23 cellular contexts compared by ENCODE assay signal in the genomic region with DNA sequence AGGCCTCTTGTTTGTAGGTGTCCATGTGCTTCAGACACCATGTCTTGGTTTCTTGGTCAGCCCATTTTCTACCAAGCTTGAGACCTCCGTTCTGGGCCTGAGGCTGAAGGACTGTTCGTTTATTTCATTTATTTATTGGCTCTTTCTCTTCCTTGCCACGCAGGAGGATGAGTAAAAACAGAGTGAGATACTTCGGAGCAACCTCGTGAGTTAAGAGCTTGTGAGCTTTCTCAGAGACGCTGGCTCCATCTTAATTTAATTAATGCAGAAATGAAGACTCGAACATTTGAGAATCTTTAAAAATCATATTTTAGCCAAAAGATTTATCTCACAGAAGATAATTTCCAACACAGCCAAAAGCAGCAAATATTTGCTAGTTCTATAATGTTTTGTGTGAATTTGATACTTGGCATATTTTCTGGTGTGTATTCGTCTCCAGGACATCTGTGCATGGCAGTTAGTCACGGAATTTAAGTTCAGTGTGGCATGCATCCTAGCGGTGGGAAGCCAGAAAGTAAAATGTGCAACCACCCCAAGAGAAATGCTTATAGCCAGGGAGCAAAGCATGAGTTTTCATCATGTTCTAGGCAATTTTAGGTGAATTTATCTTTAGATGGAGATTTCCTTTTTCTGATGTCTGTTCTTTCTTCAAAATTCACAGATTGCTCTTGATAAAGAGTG.
DNase-seq lines count a peak whose midpoint lies in the region; ATAC-seq and TF ChIP-seq lines count a peak whose summit lies in the region.
"Had no signal": no experiment of that assay in that cellular context is flagged by ENCODE, and none has a peak within 500 bp of the region (broad histone marks: within the 10 kb centered on the region; RNA-seq: fewer than 3 reads in every experiment).

No MANE protein-coding gene starts in this region.

- H3F3A ChIP-seq in GM23248 (ENCODE audit: insufficient read depth) = peaks cover 8% of the 10 kb centered on the region; the same call in 1 of the 2 replicates

- H3K79me2 ChIP-seq in GM23248 (ENCODE audit: insufficient read depth) = no peaks in the 10 kb centered on the region

- H3K36me3 ChIP-seq in GM23248 (ENCODE audit: low read depth) = no peaks in the 10 kb centered on the region
- no peaks in the 10 kb centered on the region for H3K36me3 ChIP-seq in adrenal gland (replicated peaks in 1 of 2)
- H3K36me3 ChIP-seq: colonic mucosa, esophagus muscularis mucosa, prostate gland had no signal

- intact Hi-C loops in adrenal gland (cut with DNase I) = no loop called here

- in situ Hi-C loops in GM23248 (cut with MboI) = no loop called here

- H3K27me3 ChIP-seq in AG04450 (ENCODE audit: control insufficient read depth, insufficient read depth, low read length) (no peaks in the 10 kb centered on the region), GM23248 (replicated peaks; ENCODE audit: insufficient read depth) (no peaks in the 10 kb centered on the region), adrenal gland (no peaks in the 10 kb centered on the region)
- H3K27me3 ChIP-seq: colonic mucosa, esophagus muscularis mucosa had no signal

- WGBS in GM23248 (ENCODE audit: low coverage in 1 of 2, low lambda C conversion rate in 2 of 2, missing lambda C conversion rate in 2 of 2), 2 experiments = 11% methylated on average over 10 of the region's 10 CpGs
- 66 to 77% (median 74%) methylated on average over 10 of the region's 10 CpGs for WGBS in adrenal gland, 4 donors

- TF ChIP-seq CTCF in AG04450 (IDR thresholded peaks at IDR 0.05; ENCODE audit: low read depth, low read length) = peak; percentile 24
- no peak for TF ChIP-seq CTCF in brain (conservative IDR thresholded peaks at IDR 0.05)
- TF ChIP-seq CTCF in foreskin fibroblast (IDR thresholded peaks at IDR 0.05; ENCODE audit: low read depth, low read length) = peak; percentile 18
- no peak for TF ChIP-seq CTCF in adrenal gland (IDR thresholded peaks at IDR 0.05)

- H3K4me3 ChIP-seq in AG04450 (ENCODE audit: low read depth, low read length) (no peak overlapping the region), GM23248 (no peak overlapping the region), foreskin fibroblast (ENCODE audit: low read depth in 1 of 2, low read length in 2 of 2) (no peak overlapping the region), adrenal gland (no peak overlapping the region)
- H3K4me3 ChIP-seq: A549, colonic mucosa, esophagus muscularis mucosa, GM23338, K562, prostate gland had no signal

- POLR2A ChIA-PET in AG04450 (lab: Yijun Ruan, JAX) = no interaction called here

- H3K4me1 ChIP-seq in GM23248 (ENCODE audit: insufficient read depth) = peaks cover 14% of the 10 kb centered on the region
- no peaks in the 10 kb centered on the region for H3K4me1 ChIP-seq in adrenal gland (replicated peaks in 1 of 2)
- H3K4me1 ChIP-seq: colonic mucosa, prostate gland had no signal

- H3K4me1 Mint-ChIP-seq in brain = peaks cover 25% of the 10 kb centered on the region
- H3K4me1 Mint-ChIP-seq: activated CD4-positive, alpha-beta memory T cell treated with anti-CD3 and anti-CD28 coated beads, Interleukin-2, amount 10 ng/mL, durations not matched to agents 7 days and 5 days had no signal

- no peak overlapping the region for H3K27ac ChIP-seq in AG04450 (ENCODE audit: low read depth, low read length)
- H3K27ac ChIP-seq in GM23248 = peak overlapping the region; percentile 75
- no peak overlapping the region for H3K27ac ChIP-seq in adrenal gland
- H3K27ac ChIP-seq: A549, colonic mucosa, esophagus muscularis mucosa, prostate gland had no signal

- peaks cover 0 to 11% (median 6%) of the 10 kb centered on the region in 5 experiments for H3K9me3 Mint-ChIP-seq in brain
- H3K9me3 Mint-ChIP-seq: activated CD4-positive, alpha-beta memory T cell treated with anti-CD3 and anti-CD28 coated beads, Interleukin-2, amount 10 ng/mL, durations not matched to agents 7 days and 5 days; effector memory CD8-positive, alpha-beta T cell had no signal

- no peak for TF ChIP-seq POLR2A in adrenal gland (IDR thresholded peaks at IDR 0.05)

- peak overlapping the region; percentile 51 for H3K9ac ChIP-seq in GM23248

- H3K4me3 Mint-ChIP-seq in brain = peak overlapping the region in 1 of 5 experiments; percentile 40
- H3K4me3 Mint-ChIP-seq: activated CD4-positive, alpha-beta memory T cell treated with anti-CD3 and anti-CD28 coated beads, Interleukin-2, amount 10 ng/mL, durations not matched to agents 7 days and 5 days; activated naive CD8-positive, alpha-beta T cell; effector memory CD8-positive, alpha-beta T cell; GM23338 had no signal

- no peaks in the 10 kb centered on the region for H4K20me1 ChIP-seq in GM23248 (ENCODE audit: insufficient read depth)

- H3K36me3 Mint-ChIP-seq in brain = no peaks in the 10 kb centered on the region
- H3K36me3 Mint-ChIP-seq: activated naive CD8-positive, alpha-beta T cell had no signal

- DNase-seq in AG04450 (ENCODE audit: low read depth, low spot score) (no peak), GM23248 (peak; percentile 80), foreskin fibroblast (peak in 1 of 2 donors; percentile 75), SW 1271 (lab: John Stamatoyannopoulos, UW) (no peak), adrenal gland (no peak)
- DNase-seq: activated CD4-positive, alpha-beta memory T cell treated with anti-CD3 and anti-CD28 coated beads, Interleukin-2, amount 10 ng/mL, durations not matched to agents 7 days and 5 days; colonic mucosa; effector memory CD8-positive, alpha-beta T cell; mammary epithelial cell; NCI-H2171; stimulated activated CD4-positive, alpha-beta T cell treated with anti-CD3 and anti-CD28 coated beads, Interleukin-1b, Interleukin-23, amount 100 ng/mL, for 48 hours; substantia nigra had no signal

- peaks cover 6% of the 10 kb centered on the region; the same call in 1 of the 2 replicates for H3K9me3 ChIP-seq in AG04450 (ENCODE audit: control insufficient read depth, insufficient read depth, low read length)
- H3K9me3 ChIP-seq in GM23248 (ENCODE audit: low read depth) = no peaks in the 10 kb centered on the region
- no peaks in the 10 kb centered on the region for H3K9me3 ChIP-seq in adrenal gland (replicated peaks in 1 of 3)
- H3K9me3 ChIP-seq: A549, colonic mucosa, esophagus muscularis mucosa, prostate gland had no signal

- peak overlapping the region; percentile 67 for H2AFZ ChIP-seq in GM23248
- H2AFZ ChIP-seq: GM23338 had no signal

- CTCF ChIA-PET in AG04450 (lab: Charles Lee) = no interaction called here

- peak overlapping the region in 3 of 5 experiments; percentile 59 to 82 (median 78) for H3K27ac Mint-ChIP-seq in brain
- H3K27ac Mint-ChIP-seq: activated CD4-positive, alpha-beta memory T cell treated with anti-CD3 and anti-CD28 coated beads, Interleukin-2, amount 10 ng/mL, durations not matched to agents 7 days and 5 days; activated naive CD8-positive, alpha-beta T cell; effector memory CD8-positive, alpha-beta T cell; GM23338 had no signal

- H3K9me2 ChIP-seq in GM23248 (ENCODE audit: insufficient read depth) = no peaks in the 10 kb centered on the region

- no peak for ATAC-seq in GM19463 (IDR thresholded peaks at IDR 0.05; ENCODE audit: unreplicated experiment)
- ATAC-seq in GM21423 (IDR thresholded peaks at IDR 0.05; ENCODE audit: unreplicated experiment) = no peak
- ATAC-seq: A549; activated CD4-positive, CD25-positive, alpha-beta regulatory T cell treated with anti-CD3 and anti-CD28 coated beads, Interleukin-2, amount 50 U/mL, for 24 hours; effector memory CD8-positive, alpha-beta T cell; GM23338; K562; Panc1 had no signal

- H3K4me2 ChIP-seq in GM23248 (ENCODE audit: unreplicated experiment) = no peak overlapping the region
- H3K4me2 ChIP-seq: A549, GM23338 had no signal

- H3K27me3 Mint-ChIP-seq in brain = no peaks in the 10 kb centered on the region

Comparison
In these comparisons a context has a peak if more than half of its experiments do, and no peak if none do; other contexts are left out.
1. CTCF ChIP-seq: peak in AG04450 (single experiment) and foreskin fibroblast (single experiment); none in brain (0 of 2) and adrenal gland (0 of 6).